Comparison of ENCODE assay signal across 2 cellular contexts in the genomic region with DNA sequence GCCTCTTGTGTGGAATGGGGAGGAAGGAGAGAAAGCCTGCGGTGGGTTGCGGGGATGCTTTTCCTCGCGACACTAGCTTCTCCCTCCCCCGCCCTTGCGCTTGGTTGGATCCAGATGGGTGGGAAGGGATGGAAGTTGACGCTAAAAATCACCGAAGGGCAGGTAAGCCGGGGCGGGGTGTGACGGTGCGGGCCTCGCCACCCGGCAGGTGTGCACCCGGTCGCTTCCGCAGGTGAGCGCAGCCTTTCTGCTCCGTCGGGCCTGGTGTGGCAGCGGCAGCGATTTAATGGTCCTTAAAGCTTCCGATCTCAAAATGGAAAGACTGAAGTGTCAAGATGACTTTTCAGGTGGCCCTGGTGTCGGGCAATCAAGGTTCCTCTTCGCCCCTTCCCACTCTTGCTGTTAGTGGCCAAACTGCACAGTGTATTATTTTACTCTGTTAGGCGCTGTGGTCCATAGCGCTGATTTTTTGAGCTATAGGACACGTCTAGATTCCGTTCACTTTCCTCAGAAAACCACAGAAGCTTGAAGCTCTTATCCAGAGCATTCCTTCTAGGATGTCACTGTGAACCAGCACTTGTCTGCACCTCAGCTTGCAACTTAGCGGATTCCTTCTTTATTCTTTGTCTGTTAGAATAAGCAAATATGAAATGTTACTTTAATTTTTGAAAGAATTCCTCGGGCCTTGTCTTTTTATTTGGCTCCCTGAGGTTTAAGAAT.
TF ChIP-seq lines count a peak whose summit lies in the region.

No MANE protein-coding gene starts in this region.

TF ChIP-seq in GM23338, 12 proteins besides CTCF, POLR2A, EP300 and RAD21 (continues in another document):
- TF ChIP-seq EZH2phosphoT487 (IDR thresholded peaks at IDR 0.05; ENCODE audit: unreplicated experiment): no peak
- TF ChIP-seq, protein P1, sequence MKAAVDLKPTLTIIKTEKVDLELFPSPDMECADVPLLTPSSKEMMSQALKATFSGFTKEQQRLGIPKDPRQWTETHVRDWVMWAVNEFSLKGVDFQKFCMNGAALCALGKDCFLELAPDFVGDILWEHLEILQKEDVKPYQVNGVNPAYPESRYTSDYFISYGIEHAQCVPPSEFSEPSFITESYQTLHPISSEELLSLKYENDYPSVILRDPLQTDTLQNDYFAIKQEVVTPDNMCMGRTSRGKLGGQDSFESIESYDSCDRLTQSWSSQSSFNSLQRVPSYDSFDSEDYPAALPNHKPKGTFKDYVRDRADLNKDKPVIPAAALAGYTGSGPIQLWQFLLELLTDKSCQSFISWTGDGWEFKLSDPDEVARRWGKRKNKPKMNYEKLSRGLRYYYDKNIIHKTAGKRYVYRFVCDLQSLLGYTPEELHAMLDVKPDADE (IDR thresholded peaks at IDR 0.05): no peak
- TF ChIP-seq STAT1 (IDR thresholded peaks at IDR 0.05; ENCODE audit: unreplicated experiment): no peak
- no peak for TF ChIP-seq ZNF114 (CRISPR knock-in tag; IDR thresholded peaks at IDR 0.05)
- no peak for TF ChIP-seq EZH2 (IDR thresholded peaks at IDR 0.05; ENCODE audit: low read depth, unreplicated experiment)
- no peak for TF ChIP-seq NANOG (IDR thresholded peaks at IDR 0.05; ENCODE audit: borderline replicate concordance)
- TF ChIP-seq CREB1 (CRISPR knock-in tag; IDR thresholded peaks at IDR 0.05; ENCODE audit: low read depth): no peak
- no peak for TF ChIP-seq JUNB (IDR thresholded peaks at IDR 0.05; ENCODE audit: unreplicated experiment)
- TF ChIP-seq, protein P2, sequence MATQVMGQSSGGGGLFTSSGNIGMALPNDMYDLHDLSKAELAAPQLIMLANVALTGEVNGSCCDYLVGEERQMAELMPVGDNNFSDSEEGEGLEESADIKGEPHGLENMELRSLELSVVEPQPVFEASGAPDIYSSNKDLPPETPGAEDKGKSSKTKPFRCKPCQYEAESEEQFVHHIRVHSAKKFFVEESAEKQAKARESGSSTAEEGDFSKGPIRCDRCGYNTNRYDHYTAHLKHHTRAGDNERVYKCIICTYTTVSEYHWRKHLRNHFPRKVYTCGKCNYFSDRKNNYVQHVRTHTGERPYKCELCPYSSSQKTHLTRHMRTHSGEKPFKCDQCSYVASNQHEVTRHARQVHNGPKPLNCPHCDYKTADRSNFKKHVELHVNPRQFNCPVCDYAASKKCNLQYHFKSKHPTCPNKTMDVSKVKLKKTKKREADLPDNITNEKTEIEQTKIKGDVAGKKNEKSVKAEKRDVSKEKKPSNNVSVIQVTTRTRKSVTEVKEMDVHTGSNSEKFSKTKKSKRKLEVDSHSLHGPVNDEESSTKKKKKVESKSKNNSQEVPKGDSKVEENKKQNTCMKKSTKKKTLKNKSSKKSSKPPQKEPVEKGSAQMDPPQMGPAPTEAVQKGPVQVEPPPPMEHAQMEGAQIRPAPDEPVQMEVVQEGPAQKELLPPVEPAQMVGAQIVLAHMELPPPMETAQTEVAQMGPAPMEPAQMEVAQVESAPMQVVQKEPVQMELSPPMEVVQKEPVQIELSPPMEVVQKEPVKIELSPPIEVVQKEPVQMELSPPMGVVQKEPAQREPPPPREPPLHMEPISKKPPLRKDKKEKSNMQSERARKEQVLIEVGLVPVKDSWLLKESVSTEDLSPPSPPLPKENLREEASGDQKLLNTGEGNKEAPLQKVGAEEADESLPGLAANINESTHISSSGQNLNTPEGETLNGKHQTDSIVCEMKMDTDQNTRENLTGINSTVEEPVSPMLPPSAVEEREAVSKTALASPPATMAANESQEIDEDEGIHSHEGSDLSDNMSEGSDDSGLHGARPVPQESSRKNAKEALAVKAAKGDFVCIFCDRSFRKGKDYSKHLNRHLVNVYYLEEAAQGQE (IDR thresholded peaks at IDR 0.05; ENCODE audit: unreplicated experiment): no peak
- no peak for TF ChIP-seq ZNF331 (CRISPR knock-in tag; IDR thresholded peaks at IDR 0.05; ENCODE audit: low read depth)
- no peak for TF ChIP-seq POLR2AphosphoS5 (IDR thresholded peaks at IDR 0.05; ENCODE audit: low read depth)

TF ChIP-seq in SK-N-SH, 30 proteins besides CTCF, POLR2A, EP300 and RAD21:
- no peak for TF ChIP-seq NRF1 (IDR thresholded peaks at IDR 0.05; ENCODE audit: low read depth, low read length)
- no peak for TF ChIP-seq GABPA (IDR thresholded peaks at IDR 0.05; ENCODE audit: low read depth)
- TF ChIP-seq, protein P2 (IDR thresholded peaks at IDR 0.05; ENCODE audit: low read depth, low read length): no peak
- no peak for TF ChIP-seq TEAD4 (IDR thresholded peaks at IDR 0.05; ENCODE audit: borderline replicate concordance, insufficient read depth)
- TF ChIP-seq, protein P3, sequence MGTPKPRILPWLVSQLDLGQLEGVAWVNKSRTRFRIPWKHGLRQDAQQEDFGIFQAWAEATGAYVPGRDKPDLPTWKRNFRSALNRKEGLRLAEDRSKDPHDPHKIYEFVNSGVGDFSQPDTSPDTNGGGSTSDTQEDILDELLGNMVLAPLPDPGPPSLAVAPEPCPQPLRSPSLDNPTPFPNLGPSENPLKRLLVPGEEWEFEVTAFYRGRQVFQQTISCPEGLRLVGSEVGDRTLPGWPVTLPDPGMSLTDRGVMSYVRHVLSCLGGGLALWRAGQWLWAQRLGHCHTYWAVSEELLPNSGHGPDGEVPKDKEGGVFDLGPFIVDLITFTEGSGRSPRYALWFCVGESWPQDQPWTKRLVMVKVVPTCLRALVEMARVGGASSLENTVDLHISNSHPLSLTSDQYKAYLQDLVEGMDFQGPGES (IDR thresholded peaks at IDR 0.05; ENCODE audit: low read depth, low read length): no peak
- no peak for TF ChIP-seq FOXM1 (IDR thresholded peaks at IDR 0.05; ENCODE audit: low read depth)
- no peak for TF ChIP-seq MEF2A (IDR thresholded peaks at IDR 0.05; ENCODE audit: borderline replicate concordance, low read depth)
- TF ChIP-seq, protein P4, sequence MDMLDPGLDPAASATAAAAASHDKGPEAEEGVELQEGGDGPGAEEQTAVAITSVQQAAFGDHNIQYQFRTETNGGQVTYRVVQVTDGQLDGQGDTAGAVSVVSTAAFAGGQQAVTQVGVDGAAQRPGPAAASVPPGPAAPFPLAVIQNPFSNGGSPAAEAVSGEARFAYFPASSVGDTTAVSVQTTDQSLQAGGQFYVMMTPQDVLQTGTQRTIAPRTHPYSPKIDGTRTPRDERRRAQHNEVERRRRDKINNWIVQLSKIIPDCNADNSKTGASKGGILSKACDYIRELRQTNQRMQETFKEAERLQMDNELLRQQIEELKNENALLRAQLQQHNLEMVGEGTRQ (IDR thresholded peaks at IDR 0.05; ENCODE audit: borderline replicate concordance, low read depth, low read length): no peak
- TF ChIP-seq NFIC (IDR thresholded peaks at IDR 0.05; ENCODE audit: borderline replicate concordance): no peak
- no peak for TF ChIP-seq EZH2phosphoT487 (IDR thresholded peaks at IDR 0.05; ENCODE audit: borderline replicate concordance, low read depth)
- TF ChIP-seq TAF1 (IDR thresholded peaks at IDR 0.05; ENCODE audit: borderline replicate concordance, low read depth, low read length): no peak
- no peak for TF ChIP-seq SIN3A (IDR thresholded peaks at IDR 0.05; ENCODE audit: borderline replicate concordance, low read depth, low read length)
